Comparison of ENCODE assay signal across 30 cellular contexts in genomic region chr18:57784816-57785144, GRCh38. TPM values are rescaled to one million over a fixed set of nuclear protein-coding genes. Genes with fewer than 3 reads are reported as not detected.
DNase-seq lines count a peak whose midpoint lies in the region; ATAC-seq, FAIRE-seq and TF ChIP-seq lines count a peak whose summit lies in the region.
"Had no signal": no experiment of that assay in that cellular context is flagged by ENCODE, and none has a peak within 500 bp of the region (broad histone marks: within the 10 kb centered on the region; RNA-seq: fewer than 3 reads in every experiment).

No MANE protein-coding gene starts in this region.

- CTCF ChIA-PET in A673 (lab: Charles Lee), result no interaction called here
- CTCF ChIA-PET in activated CD8-positive, alpha-beta memory T cell treated with anti-CD3 and anti-CD28 coated beads, Interleukin-2, amount 10 ng/mL, durations not matched to agents 7 days and 5 days (lab: Charles Lee), result no interaction called here

- H3K4me1 ChIP-seq in A673 (ENCODE audit: insufficient read depth, low read length, poor library complexity, severe bottlenecking) (peaks cover 95% of the 10 kb centered on the region), adrenal gland (replicated peaks in 1 of 2) (peaks cover 38 to 55% of the 10 kb centered on the region in 2 donors), kidney (ENCODE audit: control insufficient read depth in 1 of 2, insufficient read depth in 1 of 2, low read depth in 1 of 2, low read length in 2 of 2) (peaks cover 15 to 16% of the 10 kb centered on the region in 2 donors), skeletal muscle satellite cell (ENCODE audit: control insufficient read depth, insufficient read depth, low read length) (peaks cover 64% of the 10 kb centered on the region)

- H3K9me3 ChIP-seq in A673 (ENCODE audit: low read depth, low read length, poor library complexity, severe bottlenecking) (no peaks in the 10 kb centered on the region), adrenal gland (replicated peaks in 1 of 3) (no peaks in the 10 kb centered on the region), kidney (ENCODE audit: control insufficient read depth in 1 of 2, low read length in 2 of 2) (no peaks in the 10 kb centered on the region), skeletal muscle satellite cell (replicated peaks; ENCODE audit: low read length) (no peaks in the 10 kb centered on the region)
- H3K9me3 ChIP-seq: BLaER1, Caco-2, pancreas, upper lobe of right lung had no signal

- no peak for FAIRE-seq in kidney (lab: Jason Lieb, UNC)
- FAIRE-seq: pancreas had no signal

- H3K9ac ChIP-seq in kidney (ENCODE audit: low read length in 2 of 2) (no peak overlapping the region), skeletal muscle satellite cell (ENCODE audit: low read depth, low read length) (peak overlapping the region; percentile 29)
- H3K9ac ChIP-seq: BLaER1 had no signal

- H3K4me3 Mint-ChIP-seq in activated CD8-positive, alpha-beta memory T cell treated with anti-CD3 and anti-CD28 coated beads, Interleukin-2, amount 10 ng/mL, durations not matched to agents 7 days and 5 days, result no peak overlapping the region
- H3K4me3 Mint-ChIP-seq: activated CD4-positive, alpha-beta T cell treated with anti-CD3 and anti-CD28 coated beads, Interleukin-2, amount 10 ng/mL, durations not matched to agents 24 days and 14 days; endodermal cell; natural killer cell; stimulated activated naive CD8-positive, alpha-beta T cell treated with anti-CD3 and anti-CD28 coated beads, Interleukin-15, Interleukin-2, amounts not matched to agents 100 ng/mL and 50 ng/mL, for 24 hours; T-helper 2 cell treated with Interferon-gamma antibody and Interleukin-4, amounts not matched to agents 5 μg/mL and 100 μg/mL, for 36 hours had no signal

- H3K27ac Mint-ChIP-seq in activated CD8-positive, alpha-beta memory T cell treated with anti-CD3 and anti-CD28 coated beads, Interleukin-2, amount 10 ng/mL, durations not matched to agents 7 days and 5 days, result no peak overlapping the region
- H3K27ac Mint-ChIP-seq: activated CD4-positive, alpha-beta T cell treated with anti-CD3 and anti-CD28 coated beads, Interleukin-2, amount 10 ng/mL, durations not matched to agents 24 days and 14 days; natural killer cell; stimulated activated naive CD8-positive, alpha-beta T cell treated with anti-CD3 and anti-CD28 coated beads, Interleukin-15, Interleukin-2, amounts not matched to agents 100 ng/mL and 50 ng/mL, for 24 hours; T-helper 2 cell treated with Interferon-gamma antibody and Interleukin-4, amounts not matched to agents 5 μg/mL and 100 μg/mL, for 36 hours had no signal

- no TSS peak for BruUV-seq in A673 (replicated peaks; lab: Mats Ljungman, UMichigan)

- DNase-seq in A673 (ENCODE audit: low spot score) (no peak), adrenal gland (no peak), kidney (no peak), HK-2 (ENCODE audit: unreplicated experiment) (no peak), GM20000 (ENCODE audit: low spot score) (no peak), head of caudate nucleus (no peak)
- DNase-seq in activated CD8-positive, alpha-beta memory T cell treated with anti-CD3 and anti-CD28 coated beads, Interleukin-2, amount 10 ng/mL, durations not matched to agents 7 days and 5 days, result no peak
- DNase-seq: activated CD4-positive, alpha-beta T cell treated with anti-CD3 and anti-CD28 coated beads, Interleukin-2, amount 10 ng/mL, durations not matched to agents 24 days and 14 days; activated naive CD4-positive, alpha-beta T cell; activated T-cell treated with anti-CD3 and anti-CD28 coated beads, Interleukin-2, amount 50 U/mL, for 48 hours; Caco-2; cortex of kidney; DMS79; endodermal cell; glutamatergic neuron; Kasumi-1; left colon; natural killer cell; NCI-H1048; NCI-H187; NCI-H2171 treated with DMSO at 0.1 percent for 48 hours; NCI-H526; pancreas; upper lobe of right lung; WERI-Rb-1 had no signal

- WGBS in adrenal gland, 4 donors, result 32 to 41% (median 39%) methylated on average over 4 to 5 of the region's 5 CpGs

- intact Hi-C loops in A673 (cut with micrococcal nuclease; ENCODE audit: unreplicated experiment) (loop anchor here (5.0 kb wide), 2 partner anchors 73 to 152 kb away; no protein-coding TSS in a partner anchor), adrenal gland (cut with DNase I) (no loop called here), kidney (cut with DNase I) (no loop called here), head of caudate nucleus (cut with DNase I) (no loop called here)

- H3K27ac ChIP-seq in A673 (ENCODE audit: low read depth, low read length, poor library complexity, severe bottlenecking) (peak overlapping the region; percentile 97), adrenal gland (peak overlapping the region in 4 of 5 donors; percentile 44 to 88 (median 52)), kidney (ENCODE audit: low read depth in 2 of 2, low read length in 2 of 2) (peak overlapping the region; percentile 26 to 67)
- H3K27ac ChIP-seq: BLaER1, WERI-Rb-1 had no signal

- H3K4me2 ChIP-seq in skeletal muscle satellite cell (ENCODE audit: low read length), result peak overlapping the region; percentile 38
- H3K4me2 ChIP-seq: BLaER1 had no signal

- no peak for TF ChIP-seq CTCF in A673 (conservative IDR thresholded peaks at IDR 0.05; ENCODE audit: low read depth, low read length)
- no peak for TF ChIP-seq CTCF in adrenal gland (IDR thresholded peaks at IDR 0.05)
- TF ChIP-seq CTCF in kidney (IDR thresholded peaks at IDR 0.05; ENCODE audit: borderline replicate concordance, extremely low read depth, insufficient read depth), result no peak
- no peak for TF ChIP-seq CTCF in GM20000 (IDR thresholded peaks at IDR 0.05; ENCODE audit: extremely low read depth, missing control alignments)

- H3K27me3 ChIP-seq in A673 (replicated peaks; ENCODE audit: insufficient read depth, low read depth, low read length, poor library complexity) (no peaks in the 10 kb centered on the region), adrenal gland (no peaks in the 10 kb centered on the region), skeletal muscle satellite cell (ENCODE audit: control insufficient read depth, insufficient read depth, low read length) (no peaks in the 10 kb centered on the region)
- H3K27me3 ChIP-seq: BLaER1, pancreas, upper lobe of right lung had no signal

- TF ChIP-seq POLR2A in adrenal gland (IDR thresholded peaks at IDR 0.05), result no peak

- POLR2A ChIA-PET in A673 (lab: Charles Lee; ENCODE audit: low non-redundant PET), result no interaction called here

- H3K36me3 ChIP-seq in A673 (ENCODE audit: insufficient read depth, low read length, poor library complexity, severe bottlenecking) (no peaks in the 10 kb centered on the region), adrenal gland (replicated peaks in 1 of 2) (no peaks in the 10 kb centered on the region), kidney (ENCODE audit: control insufficient read depth in 1 of 2, insufficient read depth in 2 of 2, low read length in 2 of 2) (no peaks in the 10 kb centered on the region), skeletal muscle satellite cell (ENCODE audit: insufficient read depth, low read length) (no peaks in the 10 kb centered on the region)
- H3K36me3 ChIP-seq: BLaER1, pancreas, upper lobe of right lung, WERI-Rb-1 had no signal

- peaks cover 7% of the 10 kb centered on the region for H3K4me1 Mint-ChIP-seq in activated CD8-positive, alpha-beta memory T cell treated with anti-CD3 and anti-CD28 coated beads, Interleukin-2, amount 10 ng/mL, durations not matched to agents 7 days and 5 days

- H3K4me3 ChIP-seq in A673 (ENCODE audit: low read depth, low read length, poor library complexity, severe bottlenecking) (peak overlapping the region; percentile 7), adrenal gland (no peak overlapping the region), kidney (ENCODE audit: low read length in 2 of 2) (no peak overlapping the region), skeletal muscle satellite cell (ENCODE audit: low read length) (no peak overlapping the region)
- H3K4me3 ChIP-seq: BLaER1, pancreas, upper lobe of right lung had no signal

- no peaks in the 10 kb centered on the region for H3K27me3 Mint-ChIP-seq in activated CD8-positive, alpha-beta memory T cell treated with anti-CD3 and anti-CD28 coated beads, Interleukin-2, amount 10 ng/mL, durations not matched to agents 7 days and 5 days
- H3K27me3 Mint-ChIP-seq: activated CD4-positive, alpha-beta T cell treated with anti-CD3 and anti-CD28 coated beads, Interleukin-2, amount 10 ng/mL, durations not matched to agents 24 days and 14 days; stimulated activated naive CD8-positive, alpha-beta T cell treated with anti-CD3 and anti-CD28 coated beads, Interleukin-15, Interleukin-2, amounts not matched to agents 100 ng/mL and 50 ng/mL, for 24 hours had no signal

- H3K36me3 Mint-ChIP-seq in activated CD8-positive, alpha-beta memory T cell treated with anti-CD3 and anti-CD28 coated beads, Interleukin-2, amount 10 ng/mL, durations not matched to agents 7 days and 5 days, result no peaks in the 10 kb centered on the region
- H3K36me3 Mint-ChIP-seq: natural killer cell had no signal

- no peaks in the 10 kb centered on the region for H3K9me3 Mint-ChIP-seq in activated CD8-positive, alpha-beta memory T cell treated with anti-CD3 and anti-CD28 coated beads, Interleukin-2, amount 10 ng/mL, durations not matched to agents 7 days and 5 days (ENCODE audit: low read depth)
- H3K9me3 Mint-ChIP-seq: activated CD4-positive, alpha-beta T cell treated with anti-CD3 and anti-CD28 coated beads, Interleukin-2, amount 10 ng/mL, durations not matched to agents 24 days and 14 days; natural killer cell; stimulated activated naive CD8-positive, alpha-beta T cell treated with anti-CD3 and anti-CD28 coated beads, Interleukin-15, Interleukin-2, amounts not matched to agents 100 ng/mL and 50 ng/mL, for 24 hours; T-helper 2 cell treated with Interferon-gamma antibody and Interleukin-4, amounts not matched to agents 5 μg/mL and 100 μg/mL, for 36 hours had no signal

- ATAC-seq in activated CD8-positive, alpha-beta memory T cell treated with anti-CD3 and anti-CD28 coated beads, Interleukin-2, amount 10 ng/mL, durations not matched to agents 7 days and 5 days, result no peak
- ATAC-seq: left colon, natural killer cell, pancreas, sciatic nerve had no signal

RNA-seq across cellular contexts. Expression of gene ATP8B1, which starts 18.3 kb away (rescaled TPM):
- total RNA-seq in A673 (2021) (35.6 and 39.3 TPM in 2 replicates), adrenal gland (10 to 100 TPM; 11.4 to 42.5 (median 15.8) TPM), kidney (40.8 TPM)
- polyA plus RNA-seq in adrenal gland (10 to 100 TPM in 1 of 3 donors, 1 to 10 TPM in 2; 4.3 to 13.4 (median 4.7) TPM), kidney (ENCODE audit: insufficient read depth, low read depth, low replicate concordance) (5.2 TPM)
- total RNA-seq in skeletal muscle satellite cell (2012; rRNA removed), result 19.7 and 23.6 TPM in 2 replicates
- under 1 TPM in 1 of 2 experiments, not detected in 1; 0.26 TPM for total RNA-seq in activated CD8-positive, alpha-beta memory T cell treated with anti-CD3 and anti-CD28 coated beads, Interleukin-2, amount 10 ng/mL, durations not matched to agents 7 days and 5 days
- total RNA-seq: activated CD4-positive, alpha-beta T cell treated with anti-CD3 and anti-CD28 coated beads, Interleukin-2, amount 10 ng/mL, durations not matched to agents 24 days and 14 days; natural killer cell had no signal

Comparison
In these comparisons a context has a peak if more than half of its experiments do, and no peak if none do; other contexts are left out.
1. H3K27ac ChIP-seq: peak in every context shown above with its lines; median percentile 97 in A673; 52 in adrenal gland; 46 in kidney.
2. RNA of gene ATP8B1, which starts 18.3 kb away (total RNA-seq): 40.8 TPM in kidney (single experiment), 35.6 to 39.3 TPM in A673 and 11.4 to 42.5 TPM in adrenal gland; 0.26 TPM in activated CD8-positive, alpha-beta memory T cell treated with anti-CD3 and anti-CD28 coated beads, Interleukin-2, amount 10 ng/mL, durations not matched to agents 7 days and 5 days; every median in the first group is over 4 times any median in the second.